25 cellular contexts compared by ENCODE assay signal in the genomic region with DNA sequence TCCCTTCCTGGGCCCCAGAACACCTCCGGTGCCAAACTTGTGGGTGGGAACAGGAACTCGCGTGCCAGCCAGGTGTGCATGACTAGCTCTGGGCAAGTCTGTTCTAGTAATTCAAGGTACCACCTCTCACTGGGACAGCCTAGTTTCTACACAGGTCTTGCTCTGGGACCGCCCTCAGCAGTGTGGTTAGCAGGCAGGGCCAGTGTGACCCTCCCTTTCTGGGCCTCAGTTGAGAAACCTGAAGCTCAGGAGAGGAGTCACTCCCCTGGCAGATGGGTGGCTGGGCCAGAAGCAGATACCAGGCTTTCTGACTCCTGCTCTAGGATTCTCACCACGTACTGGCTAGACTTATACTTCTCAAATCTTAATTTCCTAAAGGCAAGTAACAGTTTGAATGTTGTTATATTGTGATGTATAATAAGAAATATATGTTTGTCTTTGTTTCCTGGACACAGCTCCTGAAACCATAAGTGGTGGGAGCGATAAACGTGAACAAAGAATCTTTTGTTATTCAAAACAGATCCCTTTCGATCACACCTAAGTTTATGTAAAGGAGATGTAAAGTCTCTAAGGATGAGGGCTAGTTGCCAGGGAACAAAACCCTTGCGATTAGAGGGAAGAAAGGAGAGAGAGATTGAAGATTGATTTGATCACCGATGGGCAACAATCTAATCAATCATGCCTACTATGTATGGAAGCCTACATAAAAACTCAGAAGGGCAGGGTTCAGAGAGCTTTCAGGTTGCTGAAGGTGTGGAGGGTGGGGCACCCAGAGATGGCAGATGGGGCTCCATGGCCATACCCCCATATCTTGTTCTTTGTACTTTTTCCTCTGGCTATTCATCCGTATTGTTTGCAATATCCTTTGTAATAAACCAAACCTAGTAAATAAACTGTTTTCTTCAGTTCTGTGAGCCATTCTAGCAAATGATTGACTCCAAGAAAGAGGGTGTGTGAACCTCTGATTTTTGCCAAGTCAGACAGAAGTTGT. TPM values are rescaled to one million over a fixed set of nuclear protein-coding genes. Genes with fewer than 3 reads are reported as not detected.
DNase-seq lines count a peak whose midpoint lies in the region; ATAC-seq, FAIRE-seq and TF ChIP-seq lines count a peak whose summit lies in the region.
"Had no signal": no experiment of that assay in that cellular context is flagged by ENCODE, and none has a peak within 500 bp of the region (broad histone marks: within the 10 kb centered on the region; RNA-seq: fewer than 3 reads in every experiment).

No MANE protein-coding gene starts in this region.

- H3K4me3 ChIP-seq in kidney (ENCODE audit: low read length in 2 of 2) (peak overlapping the region; percentile 61 to 70), transverse colon (no peak overlapping the region)
- H3K4me3 ChIP-seq: heart left ventricle, lung had no signal

- peaks cover 24% of the 10 kb centered on the region for H3K4me1 Mint-ChIP-seq in WTC11
- H3K4me1 Mint-ChIP-seq: central memory CD8-positive, alpha-beta T cell had no signal

- H3K9me3 Mint-ChIP-seq in WTC11: 0 out of 2 replicates have a peak, but pooled peaks cover 4% of the 10 kb centered on the region
- H3K9me3 Mint-ChIP-seq: CD4-positive, alpha-beta T cell; central memory CD8-positive, alpha-beta T cell; T-helper 1 cell treated with Interleukin-12 subunit alpha and Interleukin-12 subunit beta and Interleukin-4 antibody, amounts not matched to agents 30 μg/mL and 1 μg/mL, for 36 hours had no signal

- TF ChIP-seq EP300 in transverse colon (IDR thresholded peaks at IDR 0.05; ENCODE audit: low read depth): no peak

- no peak overlapping the region for H3K27ac Mint-ChIP-seq in WTC11
- H3K27ac Mint-ChIP-seq: CD4-positive, alpha-beta T cell; T-helper 1 cell treated with Interleukin-12 subunit alpha and Interleukin-12 subunit beta and Interleukin-4 antibody, amounts not matched to agents 30 μg/mL and 1 μg/mL, for 36 hours had no signal

- POLR2A ChIA-PET in WTC11 (lab: Charles Lee): no interaction called here

- FAIRE-seq in kidney (lab: Jason Lieb, UNC): no peak
- no peak for FAIRE-seq in D721Med (lab: Jason Lieb, UNC)

- TF ChIP-seq CTCF in WTC11 (IDR thresholded peaks at IDR 0.05): no peak
- no peak for TF ChIP-seq CTCF in kidney (IDR thresholded peaks at IDR 0.05; ENCODE audit: borderline replicate concordance, extremely low read depth, insufficient read depth)
- no peak for TF ChIP-seq CTCF in transverse colon (IDR thresholded peaks at IDR 0.05)
- TF ChIP-seq CTCF in D721Med (IDR thresholded peaks at IDR 0.05; ENCODE audit: insufficient read depth, missing control alignments): no peak

- intact Hi-C loops in kidney (cut with DNase I): no loop called here
- intact Hi-C loops in transverse colon (cut with DNase I; ENCODE audit: low total_unique reads): no loop called here

- H3K9ac ChIP-seq in kidney (ENCODE audit: low read length in 2 of 2): no peak overlapping the region

- H3K27me3 Mint-ChIP-seq in WTC11 (ENCODE audit: low read depth): peaks cover 3% of the 10 kb centered on the region; the same call in 1 of the 2 replicates

- H3K9me3 ChIP-seq in kidney (ENCODE audit: control insufficient read depth in 1 of 2, low read length in 2 of 2) (no peaks in the 10 kb centered on the region), transverse colon (no peaks in the 10 kb centered on the region)
- H3K9me3 ChIP-seq: heart left ventricle had no signal

- H3K4me3 Mint-ChIP-seq in WTC11: no peak overlapping the region
- H3K4me3 Mint-ChIP-seq: CD4-positive, alpha-beta T cell; central memory CD8-positive, alpha-beta T cell; T-helper 1 cell treated with Interleukin-12 subunit alpha and Interleukin-12 subunit beta and Interleukin-4 antibody, amounts not matched to agents 30 μg/mL and 1 μg/mL, for 36 hours had no signal

- WGBS in transverse colon (ENCODE audit: low coverage in 1 of 2), 2 donors: 43 to 47% methylated on average over 6 to 11 of the region's 11 CpGs

- no peaks in the 10 kb centered on the region for H3K36me3 Mint-ChIP-seq in WTC11

- in situ Hi-C loops in transverse colon (cut with MboI; ENCODE audit: low pct_ligation_motif_present in 1 of 4, low pct_unique_long_range_greater_than_20kb in 1 of 4, low sequenced_read_pairs in 3 of 4): no loop called here

- TF ChIP-seq POLR2A in transverse colon (IDR thresholded peaks at IDR 0.05): no peak

- no peaks in the 10 kb centered on the region for H3K27me3 ChIP-seq in transverse colon

- CTCF ChIA-PET in WTC11 (lab: Charles Lee): interaction anchor here (1.7 kb wide), 1 partner anchor 20 kb away, joined by 4 read pairs; no protein-coding TSS in a partner anchor

- H3K27ac ChIP-seq in kidney (ENCODE audit: low read depth in 2 of 2, low read length in 2 of 2) (peak overlapping the region; percentile 52 to 87), transverse colon (peak overlapping the region; percentile 42 to 80 (median 70))
- H3K27ac ChIP-seq: heart left ventricle, VCaP had no signal

- DNase-seq in HPDE6-E6E7 (ENCODE audit: extremely low spot score) (peak; percentile 97), WTC11 (ENCODE audit: low spot score) (no peak), kidney (no peak), transverse colon (peak; percentile 69), D721Med (ENCODE audit: insufficient read length, low spot score) (no peak), D341Med (ENCODE audit: low spot score) (no peak), NCI-H510A (lab: John Stamatoyannopoulos, UW) (no peak)
- DNase-seq: activated CD4-positive, alpha-beta T cell treated with anti-CD3 and anti-CD28 coated beads, Interleukin-2, amount 50 U/mL, for 48 hours; activated T-cell treated with anti-CD3 and anti-CD28 coated beads for 4 hours; anterior cingulate cortex; CD4-positive, alpha-beta T cell; DMS79 treated with DMSO at 0.1 percent for 48 hours; effector CD4-positive, alpha-beta T cell; heart left ventricle; KBM-7; NCI-H1048; NCI-H2081; NCI-H524 treated with DMSO at 0.1 percent for 48 hours; SHP77 treated with DMSO at 0.1 percent for 48 hours; stimulated activated CD4-positive, alpha-beta T cell treated with anti-CD3 and anti-CD28 coated beads, Interleukin-4, amount 100 ng/mL, for 1 hour had no signal

- ATAC-seq in WTC11: peak; percentile 81
- ATAC-seq: heart left ventricle had no signal

- H3K4me1 ChIP-seq in kidney (ENCODE audit: control insufficient read depth in 1 of 2, insufficient read depth in 1 of 2, low read depth in 1 of 2, low read length in 2 of 2): peaks cover 12 to 19% of the 10 kb centered on the region in 2 donors
- peaks cover 0 to 37% (median 30%) of the 10 kb centered on the region in 4 donors for H3K4me1 ChIP-seq in transverse colon
- H3K4me1 ChIP-seq: heart left ventricle had no signal

- no peaks in the 10 kb centered on the region for H3K36me3 ChIP-seq in kidney (ENCODE audit: control insufficient read depth in 1 of 2, insufficient read depth in 2 of 2, low read length in 2 of 2)
- H3K36me3 ChIP-seq in transverse colon: no peaks in the 10 kb centered on the region
- H3K36me3 ChIP-seq: heart left ventricle had no signal

TF ChIP-seq in WTC11, 78 proteins besides CTCF, POLR2A, EP300 and RAD21 (continues in another document):
- TF ChIP-seq JAZF1 (CRISPR knock-in tag; IDR thresholded peaks at IDR 0.05) (no peak), MYBL2 (CRISPR knock-in tag; IDR thresholded peaks at IDR 0.05) (no peak), ZNF219 (CRISPR knock-in tag; IDR thresholded peaks at IDR 0.05; ENCODE audit: borderline replicate concordance) (no peak), NFE2L1 (CRISPR knock-in tag; IDR thresholded peaks at IDR 0.05) (no peak), GABPB1 (CRISPR knock-in tag; IDR thresholded peaks at IDR 0.05) (no peak), NR2C2 (CRISPR knock-in tag; IDR thresholded peaks at IDR 0.05) (no peak)
- TF ChIP-seq, protein P1, sequence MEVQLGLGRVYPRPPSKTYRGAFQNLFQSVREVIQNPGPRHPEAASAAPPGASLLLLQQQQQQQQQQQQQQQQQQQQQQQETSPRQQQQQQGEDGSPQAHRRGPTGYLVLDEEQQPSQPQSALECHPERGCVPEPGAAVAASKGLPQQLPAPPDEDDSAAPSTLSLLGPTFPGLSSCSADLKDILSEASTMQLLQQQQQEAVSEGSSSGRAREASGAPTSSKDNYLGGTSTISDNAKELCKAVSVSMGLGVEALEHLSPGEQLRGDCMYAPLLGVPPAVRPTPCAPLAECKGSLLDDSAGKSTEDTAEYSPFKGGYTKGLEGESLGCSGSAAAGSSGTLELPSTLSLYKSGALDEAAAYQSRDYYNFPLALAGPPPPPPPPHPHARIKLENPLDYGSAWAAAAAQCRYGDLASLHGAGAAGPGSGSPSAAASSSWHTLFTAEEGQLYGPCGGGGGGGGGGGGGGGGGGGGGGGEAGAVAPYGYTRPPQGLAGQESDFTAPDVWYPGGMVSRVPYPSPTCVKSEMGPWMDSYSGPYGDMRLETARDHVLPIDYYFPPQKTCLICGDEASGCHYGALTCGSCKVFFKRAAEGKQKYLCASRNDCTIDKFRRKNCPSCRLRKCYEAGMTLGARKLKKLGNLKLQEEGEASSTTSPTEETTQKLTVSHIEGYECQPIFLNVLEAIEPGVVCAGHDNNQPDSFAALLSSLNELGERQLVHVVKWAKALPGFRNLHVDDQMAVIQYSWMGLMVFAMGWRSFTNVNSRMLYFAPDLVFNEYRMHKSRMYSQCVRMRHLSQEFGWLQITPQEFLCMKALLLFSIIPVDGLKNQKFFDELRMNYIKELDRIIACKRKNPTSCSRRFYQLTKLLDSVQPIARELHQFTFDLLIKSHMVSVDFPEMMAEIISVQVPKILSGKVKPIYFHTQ (CRISPR knock-in tag; IDR thresholded peaks at IDR 0.05): no peak

RNA-seq across cellular contexts. Expression of a gene that starts 1.0 kb away (rescaled TPM):
- total RNA-seq in WTC11 (2021) (0.53 TPM in 1 of 3 replicates, not detected in the others), kidney (43.7 TPM), transverse colon (10 to 100 TPM; 13.5 to 40.2 (median 18.1) TPM)
- polyA plus RNA-seq in kidney (ENCODE audit: insufficient read depth, low read depth, low replicate concordance): 110 TPM
- total RNA-seq: CD4-positive, alpha-beta T cell; heart left ventricle had no signal
- polyA plus RNA-seq: heart left ventricle had no signal

RNA-seq across cellular contexts. Expression of a gene that starts 10.0 kb away (rescaled TPM):
- total RNA-seq in WTC11 (2021): not detected in 3 replicates
- 0.35 TPM for total RNA-seq in kidney
- polyA plus RNA-seq in kidney (ENCODE audit: insufficient read depth, low read depth, low replicate concordance): 1.3 TPM
- 10 to 100 TPM in 3 of 4 donors, 1 to 10 TPM in 1; 3.4 to 55.3 (median 18.2) TPM for total RNA-seq in transverse colon
- total RNA-seq: CD4-positive, alpha-beta T cell; heart left ventricle; lung; skeletal muscle tissue had no signal
- polyA plus RNA-seq: heart left ventricle had no signal

RNA-seq across cellular contexts. Expression of a gene that starts 20.0 kb away (rescaled TPM):
- total RNA-seq in WTC11 (2021) (not detected in 3 replicates), kidney (1.4 TPM), transverse colon (10 to 100 TPM in 3 of 4 donors, 1 to 10 TPM in 1; 4.6 to 18.7 (median 10.5) TPM)
- 414 TPM for polyA plus RNA-seq in kidney (ENCODE audit: insufficient read depth, low read depth, low replicate concordance)
- total RNA-seq: CD4-positive, alpha-beta T cell; heart left ventricle; lung; skeletal muscle tissue had no signal
- polyA plus RNA-seq: heart left ventricle, lung had no signal

RNA-seq across cellular contexts. Expression of a gene that starts 21.0 kb away (rescaled TPM):
- total RNA-seq in WTC11 (2021): not detected in 3 replicates
- total RNA-seq in kidney: 2.1 TPM
- polyA plus RNA-seq in kidney (ENCODE audit: insufficient read depth, low read depth, low replicate concordance): not detected
- total RNA-seq in transverse colon: 10 to 100 TPM in 2 of 4 donors, 1 to 10 TPM in 2; 3.2 to 18.3 (median 7.9) TPM
- total RNA-seq: CD4-positive, alpha-beta T cell; heart left ventricle; skeletal muscle tissue had no signal
- polyA plus RNA-seq: heart left ventricle, lung had no signal

RNA-seq across cellular contexts. Expression of a gene that starts 26.8 kb away (rescaled TPM):
- total RNA-seq in WTC11 (2021): 0.14 to 0.22 TPM in 2 of 3 replicates, not detected in the other
- total RNA-seq in kidney: 1.1 TPM
- polyA plus RNA-seq in kidney (ENCODE audit: insufficient read depth, low read depth, low replicate concordance): 0.84 TPM
- 1 to 10 TPM; 2.0 to 9.0 (median 4.9) TPM for total RNA-seq in transverse colon
- total RNA-seq: CD4-positive, alpha-beta T cell; heart left ventricle; skeletal muscle tissue had no signal
- polyA plus RNA-seq: heart left ventricle had no signal

Comparison
In these comparisons a context has a peak if more than half of its experiments do, and no peak if none do; other contexts are left out.
1. DNase-seq: peak in HPDE6-E6E7 (single experiment) and transverse colon (single experiment); none in WTC11 (single experiment), kidney (single experiment), D721Med (single experiment), D341Med (single experiment) and NCI-H510A (single experiment).
2. H3K4me3 ChIP-seq: peak in kidney (2 of 2); none in transverse colon (0 of 4).